21 cellular contexts compared by ENCODE assay signal in genomic region chr5:94621763-94622162, GRCh38. TPM values are rescaled to one million over a fixed set of nuclear protein-coding genes. Genes with fewer than 3 reads are reported as not detected.
DNase-seq lines count a peak whose midpoint lies in the region; ATAC-seq and TF ChIP-seq lines count a peak whose summit lies in the region.
"Had no signal": no experiment of that assay in that cellular context is flagged by ENCODE, and none has a peak within 500 bp of the region (broad histone marks: within the 10 kb centered on the region; RNA-seq: fewer than 3 reads in every experiment).

No MANE protein-coding gene starts in this region.

- peak overlapping the region; percentile 64 for H3K27ac Mint-ChIP-seq in activated naive CD8-positive, alpha-beta T cell
- H3K27ac Mint-ChIP-seq in activated naive CD8-positive, alpha-beta T cell treated with anti-CD3 and anti-CD28 coated beads for 36 hours = no peak overlapping the region
- peak overlapping the region in 2 of 5 experiments; percentile 33 to 44 for H3K27ac Mint-ChIP-seq in brain
- H3K27ac Mint-ChIP-seq in Calu3 (ENCODE audit: unreplicated experiment) = no peak overlapping the region
- H3K27ac Mint-ChIP-seq: activated CD4-positive, alpha-beta T cell treated with anti-CD3 and anti-CD28 coated beads, Interleukin-2, amount 10 ng/mL, durations not matched to agents 7 days and 5 days; activated naive CD8-positive, alpha-beta T cell treated with anti-CD3 and anti-CD28 coated beads, Interleukin-2, amount 10 ng/mL, durations not matched to agents 7 days and 5 days had no signal

- no peak for ATAC-seq in GM21529 (IDR thresholded peaks at IDR 0.05; ENCODE audit: unreplicated experiment)
- ATAC-seq: HCT116; left cardiac atrium; stimulated activated naive CD8-positive, alpha-beta T cell treated with anti-CD3 and anti-CD28 coated beads, Interleukin-15, Interleukin-2, amounts not matched to agents 100 U/mL and 50 U/mL, for 24 hours had no signal

- no peaks in the 10 kb centered on the region for H3K27me3 Mint-ChIP-seq in activated naive CD8-positive, alpha-beta T cell
- no peaks in the 10 kb centered on the region for H3K27me3 Mint-ChIP-seq in activated naive CD8-positive, alpha-beta T cell treated with anti-CD3 and anti-CD28 coated beads for 36 hours
- peaks cover 19% of the 10 kb centered on the region for H3K27me3 Mint-ChIP-seq in brain
- H3K27me3 Mint-ChIP-seq in Calu3 (ENCODE audit: unreplicated experiment) = no peaks in the 10 kb centered on the region
- H3K27me3 Mint-ChIP-seq: activated CD4-positive, alpha-beta T cell treated with anti-CD3 and anti-CD28 coated beads, Interleukin-2, amount 10 ng/mL, durations not matched to agents 7 days and 5 days; activated naive CD8-positive, alpha-beta T cell treated with anti-CD3 and anti-CD28 coated beads, Interleukin-2, amount 10 ng/mL, durations not matched to agents 7 days and 5 days had no signal

- H3K4me3 Mint-ChIP-seq in activated naive CD8-positive, alpha-beta T cell = peak overlapping the region; percentile 44
- no peak overlapping the region for H3K4me3 Mint-ChIP-seq in activated naive CD8-positive, alpha-beta T cell treated with anti-CD3 and anti-CD28 coated beads for 36 hours
- peak overlapping the region; percentile 9 to 84 (median 50) for H3K4me3 Mint-ChIP-seq in brain
- H3K4me3 Mint-ChIP-seq in Calu3 (ENCODE audit: low read depth, unreplicated experiment) = no peak overlapping the region
- H3K4me3 Mint-ChIP-seq: activated CD4-positive, alpha-beta T cell treated with anti-CD3 and anti-CD28 coated beads, Interleukin-2, amount 10 ng/mL, durations not matched to agents 7 days and 5 days; activated naive CD8-positive, alpha-beta T cell treated with anti-CD3 and anti-CD28 coated beads, Interleukin-2, amount 10 ng/mL, durations not matched to agents 7 days and 5 days had no signal

- TF ChIP-seq CTCF in NB4 (IDR thresholded peaks at IDR 0.05; ENCODE audit: low read depth, low read length) (no peak), brain (conservative IDR thresholded peaks at IDR 0.05) (no peak), Calu3 (IDR thresholded peaks at IDR 0.05; ENCODE audit: unreplicated experiment) (no peak)

- no peaks in the 10 kb centered on the region for H3K9me3 Mint-ChIP-seq in activated naive CD8-positive, alpha-beta T cell (ENCODE audit: low read depth)
- H3K9me3 Mint-ChIP-seq in activated naive CD8-positive, alpha-beta T cell treated with anti-CD3 and anti-CD28 coated beads for 36 hours = no peaks in the 10 kb centered on the region
- H3K9me3 Mint-ChIP-seq in brain (no peaks in the 10 kb centered on the region), Calu3 (ENCODE audit: low read depth, unreplicated experiment) (no peaks in the 10 kb centered on the region)
- H3K9me3 Mint-ChIP-seq: activated CD4-positive, alpha-beta T cell treated with anti-CD3 and anti-CD28 coated beads, Interleukin-2, amount 10 ng/mL, durations not matched to agents 7 days and 5 days; activated naive CD8-positive, alpha-beta T cell treated with anti-CD3 and anti-CD28 coated beads, Interleukin-2, amount 10 ng/mL, durations not matched to agents 7 days and 5 days had no signal

- no peak for DNase-seq in activated naive CD8-positive, alpha-beta T cell treated with anti-CD3 and anti-CD28 coated beads for 36 hours
- DNase-seq in NB4 (ENCODE audit: low read depth) (no peak), NCI-H345 treated with DMSO at 0.1 percent for 48 hours (lab: John Stamatoyannopoulos, UW; ENCODE audit: unreplicated experiment) (no peak), NOMO-1 (lab: John Stamatoyannopoulos, UW; ENCODE audit: unreplicated experiment in 2 of 2) (no peak), Calu3 (no peak)
- DNase-seq: activated CD4-positive, alpha-beta T cell treated with anti-CD3 and anti-CD28 coated beads, Interleukin-2, amount 10 ng/mL, durations not matched to agents 7 days and 5 days; activated naive CD8-positive, alpha-beta T cell treated with anti-CD3 and anti-CD28 coated beads, Interleukin-2, amount 10 ng/mL, durations not matched to agents 7 days and 5 days; activated T-cell treated with anti-CD3 and anti-CD28 coated beads, Interleukin-2, amount 50 U/mL, for 48 hours; COR-L47; dermis blood vessel endothelial cell; left cardiac atrium; NCI-H1092; NCI-H2107; NCI-H774; stimulated activated naive CD8-positive, alpha-beta T cell treated with anti-CD3 and anti-CD28 coated beads, Interleukin-15, Interleukin-2, amounts not matched to agents 100 U/mL and 50 U/mL, for 24 hours; upper lobe of left lung had no signal

- H3K4me3 ChIP-seq in NB4 (ENCODE audit: low read depth, low read length) = peak overlapping the region; percentile 16
- H3K4me3 ChIP-seq: right atrium auricular region, upper lobe of left lung had no signal

- intact Hi-C loops in Calu3 (cut with micrococcal nuclease; ENCODE audit: unreplicated experiment) = no loop called here

- peaks cover 2% of the 10 kb centered on the region for H3K36me3 Mint-ChIP-seq in activated naive CD8-positive, alpha-beta T cell
- peaks cover 4% of the 10 kb centered on the region for H3K36me3 Mint-ChIP-seq in activated naive CD8-positive, alpha-beta T cell treated with anti-CD3 and anti-CD28 coated beads for 36 hours
- H3K36me3 Mint-ChIP-seq in brain (no peaks in the 10 kb centered on the region), Calu3 (ENCODE audit: insufficient read depth, unreplicated experiment) (peaks cover 25% of the 10 kb centered on the region)
- H3K36me3 Mint-ChIP-seq: activated naive CD8-positive, alpha-beta T cell treated with anti-CD3 and anti-CD28 coated beads, Interleukin-2, amount 10 ng/mL, durations not matched to agents 7 days and 5 days had no signal

- BruUV-seq in Calu3 (replicated peaks; lab: Mats Ljungman, UMichigan) = no TSS peak

- TF ChIP-seq POLR2A in NB4 (IDR thresholded peaks at IDR 0.05; ENCODE audit: extremely low read depth, insufficient read length) = no peak

- peaks cover 44% of the 10 kb centered on the region for H3K4me1 Mint-ChIP-seq in activated naive CD8-positive, alpha-beta T cell (ENCODE audit: low read depth)
- peaks cover 28% of the 10 kb centered on the region for H3K4me1 Mint-ChIP-seq in activated naive CD8-positive, alpha-beta T cell treated with anti-CD3 and anti-CD28 coated beads for 36 hours
- H3K4me1 Mint-ChIP-seq in brain = peaks cover 50% of the 10 kb centered on the region
- H3K4me1 Mint-ChIP-seq in Calu3 (ENCODE audit: low read depth, unreplicated experiment) = peaks cover 16% of the 10 kb centered on the region

- CTCF ChIA-PET in Calu3 (lab: Charles Lee) = interaction anchor here (0.7 kb wide), 1 partner anchor 1317 kb away, joined by 3 read pairs; no protein-coding TSS in a partner anchor

RNA-seq across cellular contexts. Expression of gene SLF1, which starts 3.3 kb away (rescaled TPM):
- total RNA-seq in activated naive CD8-positive, alpha-beta T cell treated with anti-CD3 and anti-CD28 coated beads for 36 hours = 10 to 100 TPM; 10.7 to 13.0 TPM
- 6.5 TPM for polyA plus RNA-seq in brain (ENCODE audit: insufficient read depth, low read depth, low replicate concordance)
- total RNA-seq in Calu3 (2022) = 15.2 and 17.9 TPM in 2 replicates

RNA-seq across cellular contexts. Expression of gene KIAA0825, which starts 3.4 kb away (rescaled TPM):
- 1 to 10 TPM in 1 of 2 experiments, under 1 TPM in 1; 0.76 to 1.0 TPM for total RNA-seq in activated naive CD8-positive, alpha-beta T cell treated with anti-CD3 and anti-CD28 coated beads for 36 hours
- 0.85 TPM for polyA plus RNA-seq in brain (ENCODE audit: insufficient read depth, low read depth, low replicate concordance)
- 1.4 and 1.9 TPM in 2 replicates for total RNA-seq in Calu3 (2022)

Comparison
In these comparisons a context has a peak if more than half of its experiments do, and no peak if none do; other contexts are left out.
1. H3K4me3 Mint-ChIP-seq: peak in activated naive CD8-positive, alpha-beta T cell (single experiment) and brain (5 of 5); none in activated naive CD8-positive, alpha-beta T cell treated with anti-CD3 and anti-CD28 coated beads for 36 hours (single experiment) and Calu3 (single experiment).